30 cellular contexts compared by ENCODE assay signal in the genomic region with DNA sequence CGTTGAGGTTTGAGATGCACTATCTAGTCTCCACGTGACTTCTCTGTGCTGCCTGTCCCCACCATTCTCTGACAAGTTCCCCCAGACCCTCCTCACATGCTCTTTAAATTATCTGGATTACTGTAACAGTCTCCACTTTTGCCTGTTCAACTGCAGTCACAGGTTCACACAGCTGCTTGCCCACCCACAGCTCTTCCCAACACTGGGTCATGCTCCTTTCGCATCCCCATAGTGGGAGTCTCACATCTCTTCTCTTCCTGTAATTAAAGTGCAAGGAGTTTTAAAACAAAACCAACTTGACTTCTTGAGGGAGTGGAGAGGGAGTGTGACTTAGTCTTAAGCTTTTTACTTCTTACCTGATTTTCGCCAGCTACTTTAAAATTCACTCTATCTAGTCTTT.
DNase-seq lines count a peak whose midpoint lies in the region; ATAC-seq and TF ChIP-seq lines count a peak whose summit lies in the region.
"Had no signal": no experiment of that assay in that cellular context is flagged by ENCODE, and none has a peak within 500 bp of the region (broad histone marks: within the 10 kb centered on the region; RNA-seq: fewer than 3 reads in every experiment).

No MANE protein-coding gene starts in this region.

- intact Hi-C loops in CD4-positive, alpha-beta memory T cell (cut with micrococcal nuclease): no loop called here

- H3K14ac ChIP-seq in H9 (ENCODE audit: insufficient read depth, low read length): no peak overlapping the region

- peaks cover 17 to 32% (median 25%) of the 10 kb centered on the region in 4 donors for H3K4me1 Mint-ChIP-seq in CD4-positive, alpha-beta memory T cell
- H3K4me1 Mint-ChIP-seq in H9: peaks cover 26 to 35% of the 10 kb centered on the region in 2 experiments
- H3K4me1 Mint-ChIP-seq in activated naive CD8-positive, alpha-beta T cell treated with anti-CD3 and anti-CD28 coated beads, Interleukin-2, amount 50 U/mL, for 24 hours: peaks cover 6% of the 10 kb centered on the region
- H3K4me1 Mint-ChIP-seq in natural killer cell treated with Interleukin-12 subunit alpha and Interleukin-12 subunit beta and Interleukin-15 and Interleukin-18, amount 100 ng/mL, for 72 hours (ENCODE audit: low read depth in 2 of 2): peaks cover 22 to 35% of the 10 kb centered on the region in 2 donors
- H3K4me1 Mint-ChIP-seq: activated CD4-positive, alpha-beta T cell treated with anti-CD3 and anti-CD28 coated beads for 36 hours; CD14-positive monocyte had no signal

- TF ChIP-seq POLR2A in tibial nerve (IDR thresholded peaks at IDR 0.05): no peak

- H3K4me1 ChIP-seq in CD4-positive, alpha-beta memory T cell (ENCODE audit: insufficient read depth, low read length): no peaks in the 10 kb centered on the region
- H3K4me1 ChIP-seq in H9 (ENCODE audit: insufficient read depth, low read length) (peaks cover 3% of the 10 kb centered on the region; the same call in 1 of the 2 replicates), tibial nerve (no peaks in the 10 kb centered on the region)
- H3K4me1 ChIP-seq: esophagus squamous epithelium, prostate gland had no signal

- no peaks in the 10 kb centered on the region for H4K20me1 ChIP-seq in H9 (ENCODE audit: control insufficient read depth, insufficient read depth, insufficient read length)

- no peak overlapping the region for H3K4ac ChIP-seq in H9 (ENCODE audit: low read depth, low read length)

- WGBS in H9 (ENCODE audit: extremely low coverage, insufficient read length, low lambda C conversion rate): no CpG with 5 or more reads among the region's 4 CpGs
- 79 to 82% methylated on average over 4 of the region's 4 CpGs for WGBS in tibial nerve, 2 donors

- CTCF ChIA-PET in CD4-positive, alpha-beta memory T cell (lab: Charles Lee; ENCODE audit: partially characterized antibody): no interaction called here

- H3K18ac ChIP-seq in H9 (ENCODE audit: insufficient read length, low read depth, low read length): no peak overlapping the region

- H3T11ph ChIP-seq in H9 (ENCODE audit: low read length): no peak overlapping the region

- H3K27ac Mint-ChIP-seq in CD4-positive, alpha-beta memory T cell: peak overlapping the region; percentile 35 to 89 (median 72)
- peak overlapping the region; percentile 10 to 76 (median 43); a peak in 3 of 7 replicates for H3K27ac Mint-ChIP-seq in H9
- peak overlapping the region; percentile 10 for H3K27ac Mint-ChIP-seq in activated naive CD8-positive, alpha-beta T cell treated with anti-CD3 and anti-CD28 coated beads, Interleukin-2, amount 50 U/mL, for 24 hours
- H3K27ac Mint-ChIP-seq in natural killer cell treated with Interleukin-12 subunit alpha and Interleukin-12 subunit beta and Interleukin-15 and Interleukin-18, amount 100 ng/mL, for 72 hours: peak overlapping the region; percentile 40 to 78
- H3K27ac Mint-ChIP-seq: activated CD4-positive, alpha-beta T cell treated with anti-CD3 and anti-CD28 coated beads for 36 hours; endodermal cell; GM23338; HFFc6 had no signal

- H4K8ac ChIP-seq in H9 (replicated peaks; ENCODE audit: insufficient read length, low read depth, low read length): no peak overlapping the region

- H3K79me1 ChIP-seq in H9 (ENCODE audit: insufficient read depth, low read depth, low read length, poor library complexity, severe bottlenecking): no peaks in the 10 kb centered on the region

- no peak overlapping the region for H3K4me3 ChIP-seq in CD4-positive, alpha-beta memory T cell (ENCODE audit: low read length in 2 of 2)
- H3K4me3 ChIP-seq in tibial nerve: no peak overlapping the region
- H3K4me3 ChIP-seq: coronary artery, esophagus squamous epithelium, GM23338, prostate gland, SK-N-MC had no signal

- no peaks in the 10 kb centered on the region for H3K9me3 ChIP-seq in CD4-positive, alpha-beta memory T cell (ENCODE audit: control insufficient read depth in 1 of 2, low read length in 2 of 2)
- H3K9me3 ChIP-seq in H9 (ENCODE audit: control insufficient read depth, low read depth, low read length) (no peaks in the 10 kb centered on the region), tibial nerve (no peaks in the 10 kb centered on the region)
- H3K9me3 ChIP-seq: esophagus squamous epithelium, prostate gland had no signal

- H3K9ac ChIP-seq in H9 (ENCODE audit: extremely low read depth, insufficient read length, low read length): no peak overlapping the region

- no peaks in the 10 kb centered on the region for H3K27me3 ChIP-seq in CD4-positive, alpha-beta memory T cell (ENCODE audit: insufficient read depth, low read length)
- H3K27me3 ChIP-seq in H9 (ENCODE audit: insufficient read depth, low read length): no peaks in the 10 kb centered on the region
- H3K27me3 ChIP-seq in tibial nerve: no peaks in the 10 kb centered on the region
- H3K27me3 ChIP-seq: esophagus squamous epithelium had no signal

- H4K5ac ChIP-seq in H9 (ENCODE audit: insufficient read length, low read depth, low read length): no peak overlapping the region

- H3K27me3 Mint-ChIP-seq in CD4-positive, alpha-beta memory T cell: no peaks in the 10 kb centered on the region
- H3K27me3 Mint-ChIP-seq in H9 (ENCODE audit: low read depth): no peaks in the 10 kb centered on the region
- no peaks in the 10 kb centered on the region for H3K27me3 Mint-ChIP-seq in activated naive CD8-positive, alpha-beta T cell treated with anti-CD3 and anti-CD28 coated beads, Interleukin-2, amount 50 U/mL, for 24 hours
- H3K27me3 Mint-ChIP-seq in natural killer cell treated with Interleukin-12 subunit alpha and Interleukin-12 subunit beta and Interleukin-15 and Interleukin-18, amount 100 ng/mL, for 72 hours: no peaks in the 10 kb centered on the region
- H3K27me3 Mint-ChIP-seq: activated CD4-positive, alpha-beta T cell treated with anti-CD3 and anti-CD28 coated beads for 36 hours had no signal

- no peaks in the 10 kb centered on the region for H3K23me2 ChIP-seq in H9 (ENCODE audit: insufficient read length, low read depth, low read length, poor library complexity, severe bottlenecking)

- H3K79me2 ChIP-seq in H9 (ENCODE audit: insufficient read depth, low read length): no peaks in the 10 kb centered on the region

- ATAC-seq in activated naive CD8-positive, alpha-beta T cell treated with anti-CD3 and anti-CD28 coated beads, Interleukin-2, amount 50 U/mL, for 24 hours: no peak
- ATAC-seq in natural killer cell treated with Interleukin-12 subunit alpha and Interleukin-12 subunit beta and Interleukin-15 and Interleukin-18, amount 100 ng/mL, for 72 hours: no peak
- ATAC-seq in GM21367 (IDR thresholded peaks at IDR 0.05; ENCODE audit: unreplicated experiment) (no peak), HG03571 (IDR thresholded peaks at IDR 0.05; ENCODE audit: unreplicated experiment) (no peak)
- ATAC-seq: activated CD4-positive, alpha-beta T cell treated with anti-CD3 and anti-CD28 coated beads for 36 hours; GM23338; HepG2; stimulated activated naive CD8-positive, alpha-beta T cell treated with anti-CD3 and anti-CD28 coated beads, Interleukin-15, Interleukin-2, amounts not matched to agents 100 U/mL and 50 U/mL, for 24 hours had no signal

- TF ChIP-seq EP300 in tibial nerve (IDR thresholded peaks at IDR 0.05): no peak

- no peak overlapping the region for H4K91ac ChIP-seq in H9 (ENCODE audit: insufficient read length, low read depth, low read length)

- TF ChIP-seq CTCF in H9 (conservative IDR thresholded peaks at IDR 0.05) (no peak), tibial nerve (IDR thresholded peaks at IDR 0.05) (no peak)

- no peak overlapping the region for H2BK12ac ChIP-seq in H9 (ENCODE audit: insufficient read length, low read depth, low read length)

- H3K4me3 Mint-ChIP-seq in CD4-positive, alpha-beta memory T cell: no peak overlapping the region
- H3K4me3 Mint-ChIP-seq in H9: no peak overlapping the region
- no peak overlapping the region for H3K4me3 Mint-ChIP-seq in activated naive CD8-positive, alpha-beta T cell treated with anti-CD3 and anti-CD28 coated beads, Interleukin-2, amount 50 U/mL, for 24 hours
- no peak overlapping the region for H3K4me3 Mint-ChIP-seq in natural killer cell treated with Interleukin-12 subunit alpha and Interleukin-12 subunit beta and Interleukin-15 and Interleukin-18, amount 100 ng/mL, for 72 hours
- H3K4me3 Mint-ChIP-seq: activated CD4-positive, alpha-beta T cell treated with anti-CD3 and anti-CD28 coated beads for 36 hours; CD14-positive monocyte; endodermal cell; GM23338; HFFc6; T-helper 1 cell treated with Interleukin-12 subunit alpha and Interleukin-12 subunit beta and Interleukin-4 antibody, amounts not matched to agents 30 μg/mL and 1 μg/mL, for 36 hours had no signal

- no peak overlapping the region for H3K27ac ChIP-seq in CD4-positive, alpha-beta memory T cell (ENCODE audit: low read depth, low read length)
- H3K27ac ChIP-seq in H9 (ENCODE audit: insufficient read length, low read depth, low read length) (no peak overlapping the region), tibial nerve (no peak overlapping the region)
- H3K27ac ChIP-seq: coronary artery, esophagus squamous epithelium, prostate gland, SK-N-MC had no signal

- POLR2A ChIA-PET in CD4-positive, alpha-beta memory T cell (lab: Charles Lee; ENCODE audit: partially characterized antibody): no interaction called here

- no peak overlapping the region for H2BK120ac ChIP-seq in H9 (ENCODE audit: low read depth, low read length, poor library complexity, severe bottlenecking)

- H3K36me3 Mint-ChIP-seq in CD4-positive, alpha-beta memory T cell: peaks cover 59 to 61% of the 10 kb centered on the region in 2 donors
- peaks cover 3 to 15% (median 13%) of the 10 kb centered on the region in 3 experiments for H3K36me3 Mint-ChIP-seq in H9 (ENCODE audit: insufficient read depth in 1 of 3, low read depth in 3 of 3)
- H3K36me3 Mint-ChIP-seq in activated naive CD8-positive, alpha-beta T cell treated with anti-CD3 and anti-CD28 coated beads, Interleukin-2, amount 50 U/mL, for 24 hours (ENCODE audit: low read depth): peaks cover 21% of the 10 kb centered on the region
- peaks cover 15% of the 10 kb centered on the region for H3K36me3 Mint-ChIP-seq in natural killer cell treated with Interleukin-12 subunit alpha and Interleukin-12 subunit beta and Interleukin-15 and Interleukin-18, amount 100 ng/mL, for 72 hours

- peaks cover 0 to 5% (median 0%) of the 10 kb centered on the region in 8 donors for H3K9me3 Mint-ChIP-seq in CD4-positive, alpha-beta memory T cell
- H3K9me3 Mint-ChIP-seq in H9: no peaks in the 10 kb centered on the region
- H3K9me3 Mint-ChIP-seq in activated naive CD8-positive, alpha-beta T cell treated with anti-CD3 and anti-CD28 coated beads, Interleukin-2, amount 50 U/mL, for 24 hours: no peaks in the 10 kb centered on the region
- peaks cover 3% of the 10 kb centered on the region for H3K9me3 Mint-ChIP-seq in natural killer cell treated with Interleukin-12 subunit alpha and Interleukin-12 subunit beta and Interleukin-15 and Interleukin-18, amount 100 ng/mL, for 72 hours
- H3K9me3 Mint-ChIP-seq: endodermal cell; GM23338; HFFc6; T-helper 1 cell treated with Interleukin-12 subunit alpha and Interleukin-12 subunit beta and Interleukin-4 antibody, amounts not matched to agents 30 μg/mL and 1 μg/mL, for 36 hours had no signal

- H3K56ac ChIP-seq in H9 (ENCODE audit: insufficient read length, low read depth, low read length): no peak overlapping the region

- H2BK15ac ChIP-seq in H9 (ENCODE audit: low read depth, low read length): no peak overlapping the region

- H2AK5ac ChIP-seq in H9 (ENCODE audit: insufficient read length, low read length): no peak overlapping the region

- no peak overlapping the region for H2BK5ac ChIP-seq in H9 (ENCODE audit: insufficient read length, low read length)

- no peak for DNase-seq in CD4-positive, alpha-beta memory T cell
- DNase-seq in H9 (no peak), Kasumi-1 (lab: John Stamatoyannopoulos, UW) (no peak), tibial nerve (ENCODE audit: low spot score in 2 of 2) (no peak)
- DNase-seq in activated naive CD8-positive, alpha-beta T cell treated with anti-CD3 and anti-CD28 coated beads, Interleukin-2, amount 50 U/mL, for 24 hours: no peak
- DNase-seq in natural killer cell treated with Interleukin-12 subunit alpha and Interleukin-12 subunit beta and Interleukin-15 and Interleukin-18, amount 100 ng/mL, for 72 hours (ENCODE audit: low spot score): no peak
- DNase-seq: activated CD4-positive, alpha-beta T cell treated with anti-CD3 and anti-CD28 coated beads for 36 hours; anterior cingulate cortex; EL; endodermal cell; esophagus squamous epithelium; foreskin melanocyte; HFFc6; Karpas-422; MV-4-11; NCI-H146; NCI-H2107; NCI-H446 treated with DMSO at 0.1 percent for 48 hours; OCI-M1; stimulated activated CD4-positive, alpha-beta T cell treated with anti-CD3 and anti-CD28 coated beads, Interleukin-15, amount 100 ng/mL, for 24 hours; stimulated activated naive CD8-positive, alpha-beta T cell treated with anti-CD3 and anti-CD28 coated beads, Interleukin-15, Interleukin-2, amounts not matched to agents 100 U/mL and 50 U/mL, for 24 hours had no signal

- no peak overlapping the region for H2AFZ ChIP-seq in H9 (ENCODE audit: low read length)
- H2AFZ ChIP-seq: GM23338 had no signal

- H3K4me2 ChIP-seq in H9 (ENCODE audit: insufficient read depth, insufficient read length, low read length): no peak overlapping the region
- H3K4me2 ChIP-seq: GM23338 had no signal

- H2BK20ac ChIP-seq in H9 (ENCODE audit: low read depth, low read length, poor library complexity, severe bottlenecking): no peak overlapping the region

- peaks cover 15% of the 10 kb centered on the region for H3K36me3 ChIP-seq in CD4-positive, alpha-beta memory T cell (ENCODE audit: insufficient read depth, low read length)
- H3K36me3 ChIP-seq in tibial nerve: no peaks in the 10 kb centered on the region
- H3K36me3 ChIP-seq: esophagus squamous epithelium, prostate gland had no signal

- no peak overlapping the region for H3K23ac ChIP-seq in H9 (ENCODE audit: insufficient read length, low read depth, low read length)

Comparison
In these comparisons a context has a peak if more than half of its experiments do, and no peak if none do; other contexts are left out.
1. H3K27ac Mint-ChIP-seq: peak in every context shown above with its lines; median percentile 72 in CD4-positive, alpha-beta memory T cell; 59 in natural killer cell treated with Interleukin-12 subunit alpha and Interleukin-12 subunit beta and Interleukin-15 and Interleukin-18, amount 100 ng/mL, for 72 hours; 43 in H9; 10 in activated naive CD8-positive, alpha-beta T cell treated with anti-CD3 and anti-CD28 coated beads, Interleukin-2, amount 50 U/mL, for 24 hours.